ENCODE assay signal across 6 cellular contexts in the genomic region with DNA sequence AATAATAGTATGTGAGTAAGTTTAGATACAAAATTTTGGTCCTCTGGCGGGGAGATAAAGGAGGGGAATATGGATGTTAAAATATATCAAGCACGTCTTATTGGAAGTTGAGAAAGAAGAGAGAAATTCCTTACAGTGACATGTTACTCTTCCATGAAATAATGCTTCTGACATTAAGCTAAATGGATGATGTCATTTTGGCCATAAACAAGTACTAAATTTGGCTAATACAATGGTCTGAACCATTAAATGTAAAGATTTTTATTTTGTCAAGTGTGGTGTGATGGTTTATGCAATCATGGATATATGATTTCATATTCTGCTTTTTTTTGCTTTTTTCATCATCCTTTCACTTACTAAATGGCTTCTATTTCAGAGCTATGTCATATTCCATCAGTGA.
"Had no signal": no experiment of that assay in that cellular context is flagged by ENCODE, and none has a peak within 500 bp of the region (broad histone marks: within the 10 kb centered on the region; RNA-seq: fewer than 3 reads in every experiment).

No MANE protein-coding gene starts in this region.

- DNase-seq: GDM1, GF-D8 had no signal

- FAIRE-seq: G401.6, GM12891, GM12892, GM18507 had no signal
